ENCODE assay signal across 28 cellular contexts in genomic region chr3:150362515-150363302, GRCh38. TPM values are rescaled to one million over a fixed set of nuclear protein-coding genes. Genes with fewer than 3 reads are reported as not detected.
A peak's percentile ranks its signal among the peaks of the same experiment; 100 is the strongest.
DNase-seq lines count a peak whose midpoint lies in the region; ATAC-seq and TF ChIP-seq lines count a peak whose summit lies in the region.
"Had no signal": no experiment of that assay in that cellular context is flagged by ENCODE, and none has a peak within 500 bp of the region (broad histone marks: within the 10 kb centered on the region; RNA-seq: fewer than 3 reads in every experiment).

No MANE protein-coding gene starts in this region.

- H3K4me1 ChIP-seq in IMR-90 (ENCODE audit: control insufficient read depth, insufficient read depth, low read length) = peaks cover 2% of the 10 kb centered on the region; the same call in 1 of the 2 replicates
- no peaks in the 10 kb centered on the region for H3K4me1 ChIP-seq in smooth muscle cell (ENCODE audit: low read depth)
- no peaks in the 10 kb centered on the region for H3K4me1 ChIP-seq in right cardiac atrium (ENCODE audit: control insufficient read depth, insufficient read depth, low read length)
- H3K4me1 ChIP-seq: BLaER1, heart left ventricle, parathyroid adenoma, right atrium auricular region, thyroid gland, vagina had no signal

- no peak overlapping the region for H2BK15ac ChIP-seq in IMR-90 (ENCODE audit: low read depth, low read length)

- DNase-seq in IMR-90 (no peak), epithelial cell of esophagus (ENCODE audit: low read depth) (peak; percentile 93), left colon (no peak), smooth muscle cell (lab: John Stamatoyannopoulos, UW; ENCODE audit: unreplicated experiment) (no peak), GM13977 (ENCODE audit: low spot score) (no peak), posterior cingulate gyrus (no peak), right cardiac atrium (no peak)
- DNase-seq: activated CD4-positive, alpha-beta T cell treated with anti-CD3 and anti-CD28 coated beads, Interleukin-2, amount 10 ng/mL, durations not matched to agents 7 days and 5 days; DMS53; erythroblast; foreskin fibroblast; heart left ventricle; KG1; left cardiac atrium; mesendoderm; MG63; NCI-H1105; NCI-H187; NCI-H446 treated with DMSO at 0.1 percent for 48 hours; NCI-H82; T-cell; thyroid gland; WERI-Rb-1 had no signal

- H3K4me2 ChIP-seq in IMR-90 (ENCODE audit: low read depth, low read length) (no peak overlapping the region), smooth muscle cell (no peak overlapping the region)
- H3K4me2 ChIP-seq: BLaER1 had no signal

- no peak overlapping the region for H2BK5ac ChIP-seq in IMR-90 (ENCODE audit: low read depth, low read length, poor library complexity, severe bottlenecking)

- no peak for ATAC-seq in IMR-90 (ENCODE audit: low read depth)
- peak; percentile 73 for ATAC-seq in left colon
- ATAC-seq in right cardiac atrium = no peak
- ATAC-seq: activated naive CD4-positive, alpha-beta T cell treated with anti-CD3 and anti-CD28 coated beads, Interleukin-2, amount 50 U/mL, for 72 hours; heart left ventricle; left cardiac atrium; T-cell had no signal

- no peak for TF ChIP-seq POLR2A in IMR-90 (IDR thresholded peaks at IDR 0.05; ENCODE audit: low read depth, low read length)

- POLR2A ChIA-PET in IMR-90 (lab: Charles Lee; ENCODE audit: unreplicated experiment) = no interaction called here

- no peak overlapping the region for H3K18ac ChIP-seq in IMR-90 (ENCODE audit: low read depth, low read length)

- CTCF ChIA-PET in IMR-90 (lab: Yijun Ruan, JAX) = interaction anchor here (0.9 kb wide), 2 partner anchors 11 to 14 kb away, joined by 3 to 4 read pairs; no protein-coding TSS in a partner anchor

- H3K27me3 ChIP-seq in IMR-90 (ENCODE audit: control insufficient read depth, insufficient read depth, low read length) (no peaks in the 10 kb centered on the region), smooth muscle cell (ENCODE audit: low read depth) (no peaks in the 10 kb centered on the region), right cardiac atrium (ENCODE audit: control insufficient read depth, insufficient read depth) (no peaks in the 10 kb centered on the region)
- H3K27me3 ChIP-seq: BLaER1, heart left ventricle, MG63, right atrium auricular region, thyroid gland, vagina had no signal

- H3K9ac ChIP-seq in IMR-90 (ENCODE audit: low read depth, low read length) (no peak overlapping the region), smooth muscle cell (ENCODE audit: low read depth) (no peak overlapping the region)
- H3K9ac ChIP-seq: BLaER1, parathyroid adenoma had no signal

- H4K8ac ChIP-seq in IMR-90 (ENCODE audit: low read depth in 2 of 2, low read length in 2 of 2) = no peak overlapping the region

- H3F3A ChIP-seq in smooth muscle cell (ENCODE audit: low read depth) = no peaks in the 10 kb centered on the region

- no peaks in the 10 kb centered on the region for H3K36me3 ChIP-seq in IMR-90 (ENCODE audit: control insufficient read depth, insufficient read depth, low read length)
- no peaks in the 10 kb centered on the region for H3K36me3 ChIP-seq in smooth muscle cell (ENCODE audit: low read depth)
- H3K36me3 ChIP-seq: BLaER1, heart left ventricle, MG63, right atrium auricular region, thyroid gland, vagina, WERI-Rb-1 had no signal

- H2AK9ac ChIP-seq in IMR-90 (replicated peaks; ENCODE audit: low read depth, low read length, poor library complexity) = no peak overlapping the region

- no peak overlapping the region for H4K5ac ChIP-seq in IMR-90 (ENCODE audit: low read depth, low read length)

- no peak overlapping the region for H2BK20ac ChIP-seq in IMR-90 (ENCODE audit: low read depth, low read length)

- BruUV-seq in IMR-90 (replicated peaks; lab: Mats Ljungman, UMichigan) = no TSS peak

- no peak overlapping the region for H2BK120ac ChIP-seq in IMR-90 (ENCODE audit: low read depth, low read length)

- no peak overlapping the region for H3K23ac ChIP-seq in IMR-90 (ENCODE audit: low read depth, low read length)

- intact Hi-C loops in IMR-90 (cut with micrococcal nuclease) (no loop called here), left colon (cut with DNase I, micrococcal nuclease) (no loop called here), posterior cingulate gyrus (cut with DNase I) (no loop called here), right cardiac atrium (cut with DNase I) (no loop called here)

- no peak for TF ChIP-seq RAD21 in IMR-90 (IDR thresholded peaks at IDR 0.05; ENCODE audit: low read length)

- H3K4ac ChIP-seq in IMR-90 (ENCODE audit: low read depth, low read length) = 0 out of 2 replicates have a peak overlapping the region, but pooled peaks have one; percentile 25

- H3K27ac ChIP-seq in IMR-90 (ENCODE audit: insufficient read depth, low read length) = no peak overlapping the region
- peak overlapping the region; percentile 73 for H3K27ac ChIP-seq in smooth muscle cell (ENCODE audit: low read depth)
- H3K27ac ChIP-seq in right cardiac atrium (ENCODE audit: low read length) = no peak overlapping the region
- H3K27ac ChIP-seq: BLaER1, heart left ventricle, parathyroid adenoma, right atrium auricular region, thyroid gland, vagina, WERI-Rb-1 had no signal

- no peak overlapping the region for H2AK5ac ChIP-seq in IMR-90 (ENCODE audit: low read depth, low read length)

- no peaks in the 10 kb centered on the region for H3K79me2 ChIP-seq in smooth muscle cell (ENCODE audit: low read depth)
- H3K79me2 ChIP-seq: parathyroid adenoma had no signal

- no peak overlapping the region for H3K4me3 ChIP-seq in IMR-90 (ENCODE audit: insufficient read depth, low read depth, low read length)
- no peak overlapping the region for H3K4me3 ChIP-seq in epithelial cell of esophagus (ENCODE audit: low read length)
- H3K4me3 ChIP-seq in smooth muscle cell = no peak overlapping the region
- H3K4me3 ChIP-seq in right cardiac atrium (ENCODE audit: low read length) = no peak overlapping the region
- H3K4me3 ChIP-seq: BLaER1, heart left ventricle, MG63, right atrium auricular region, thyroid gland, vagina had no signal

- H4K20me1 ChIP-seq in IMR-90 (ENCODE audit: insufficient read depth, low read length) (no peaks in the 10 kb centered on the region), smooth muscle cell (ENCODE audit: low read depth) (no peaks in the 10 kb centered on the region)
- H4K20me1 ChIP-seq: BLaER1 had no signal

- TF ChIP-seq CTCF in IMR-90 (conservative IDR thresholded peaks at IDR 0.05; ENCODE audit: low read depth, low read length) = no peak
- TF ChIP-seq CTCF in epithelial cell of esophagus (IDR thresholded peaks at IDR 0.05; ENCODE audit: insufficient read depth, low read depth, low read length, missing control alignments) = no peak
- TF ChIP-seq CTCF in smooth muscle cell (IDR thresholded peaks at IDR 0.05; ENCODE audit: borderline replicate concordance, insufficient read depth, poor library complexity, severe bottlenecking) = no peak
- TF ChIP-seq CTCF in GM13977 (IDR thresholded peaks at IDR 0.05; ENCODE audit: extremely low read depth, insufficient read depth, missing control alignments) = no peak

- H3K14ac ChIP-seq in IMR-90 (replicated peaks; ENCODE audit: low read depth, low read length) = no peak overlapping the region

- H2AFZ ChIP-seq in IMR-90 (replicated peaks; ENCODE audit: low read length, poor library complexity) = no peak overlapping the region
- no peak overlapping the region for H2AFZ ChIP-seq in smooth muscle cell (ENCODE audit: low read depth)
- H2AFZ ChIP-seq: parathyroid adenoma had no signal

- H4K91ac ChIP-seq in IMR-90 (ENCODE audit: insufficient read depth, low read depth, low read length) = no peak overlapping the region

- no peaks in the 10 kb centered on the region for H3K79me1 ChIP-seq in IMR-90 (ENCODE audit: low read depth in 1 of 2, low read length in 2 of 2)

- 0 out of 2 replicates have a peak, but pooled peaks cover under 1% of the 10 kb centered on the region for H3K9me1 ChIP-seq in IMR-90 (ENCODE audit: insufficient read depth, low read length)

- in situ Hi-C loops in IMR-90 (cut with MboI; ENCODE audit: low sequenced_read_pairs) = no loop called here
- in situ Hi-C loops in GM13977 (cut with MboI; ENCODE audit: low pct_unique_long_range_greater_than_20kb, low sequenced_read_pairs, unreplicated experiment) = no loop called here

- H3K9me3 ChIP-seq in IMR-90 (ENCODE audit: control insufficient read depth, insufficient read depth, low read length) = no peaks in the 10 kb centered on the region
- H3K9me3 ChIP-seq in smooth muscle cell (replicated peaks; ENCODE audit: low read depth) = no peaks in the 10 kb centered on the region
- H3K9me3 ChIP-seq in right cardiac atrium (ENCODE audit: control insufficient read depth, low read length) = no peaks in the 10 kb centered on the region
- H3K9me3 ChIP-seq: BLaER1, heart left ventricle, MG63, right atrium auricular region, thyroid gland, vagina had no signal

- WGBS in IMR-90 (ENCODE audit: extremely low coverage in 2 of 2, insufficient read length in 1 of 2), 2 experiments = no CpG with 5 or more reads among the region's 2 CpGs
- 79% methylated on average over 2 of the region's 2 CpGs for WGBS in smooth muscle cell (ENCODE audit: low lambda C conversion rate)
- 99% methylated on average over 2 of the region's 2 CpGs for WGBS in right cardiac atrium

- H3K56ac ChIP-seq in IMR-90 (ENCODE audit: extremely low read depth, insufficient read depth, low read length) = no peak overlapping the region

- dilution Hi-C loops in IMR-90 (cut with HindIII; ENCODE audit: low sequenced_read_pairs, unreplicated experiment) = no loop called here

TF ChIP-seq in IMR-90, 13 proteins besides CTCF, POLR2A, EP300 and RAD21 (continues in another document):
- no peak for TF ChIP-seq ELK1 (IDR thresholded peaks at IDR 0.05; ENCODE audit: borderline replicate concordance, low read depth, low read length)
- no peak for TF ChIP-seq MAZ (IDR thresholded peaks at IDR 0.05; ENCODE audit: borderline replicate concordance, low read depth, low read length)
- TF ChIP-seq RFX5 (IDR thresholded peaks at IDR 0.05; ENCODE audit: low read depth, low read length) = no peak

RNA-seq across cellular contexts. Expression of gene TSC22D2, which starts 45.4 kb away (rescaled TPM):
- total RNA-seq in IMR-90 (2012; rRNA removed) = 12.2 and 15.8 TPM in 2 replicates
- 16.7 and 20.5 TPM in 2 replicates for polyA plus RNA-seq in IMR-90 (2012; rRNA removed)
- 6.3 and 8.5 TPM in 2 replicates for polyA plus RNA-seq in IMR-90 (2012; cell fraction: cytosol; rRNA removed)
- polyA plus RNA-seq in IMR-90 (2012; cell fraction: nucleus; rRNA removed; ENCODE audit: low replicate concordance) = 8.2 and 33.9 TPM in 2 replicates
- 10 to 100 TPM; 22.4 to 28.3 TPM for total RNA-seq in left colon
- total RNA-seq in smooth muscle cell = 37.0 and 43.5 TPM in 2 replicates
- polyA plus RNA-seq in smooth muscle cell = 31.7 and 36.1 TPM in 2 replicates
- 10 to 100 TPM; 36.5 to 43.6 (median 38.1) TPM for total RNA-seq in right cardiac atrium
- polyA plus RNA-seq in right cardiac atrium = 22.6 TPM
